In genomic region chr15:40280260-40281056, GRCh38 we compare ENCODE assay signal across 16 cellular contexts. TPM values are rescaled to one million over a fixed set of nuclear protein-coding genes. Genes with fewer than 3 reads are reported as not detected.
DNase-seq lines count a peak whose midpoint lies in the region; ATAC-seq and TF ChIP-seq lines count a peak whose summit lies in the region.
"Had no signal": no experiment of that assay in that cellular context is flagged by ENCODE, and none has a peak within 500 bp of the region (broad histone marks: within the 10 kb centered on the region; RNA-seq: fewer than 3 reads in every experiment).

No MANE protein-coding gene starts in this region.

- ATAC-seq in Right ventricle myocardium inferior = no peak
- peak; percentile 5 for ATAC-seq in WTC11
- ATAC-seq in stimulated activated effector memory CD8-positive, alpha-beta T cell treated with anti-CD3 and anti-CD28 coated beads, Interleukin-12 subunit alpha, Interleukin-12 subunit beta, amount 100 ng/mL, for 72 hours = no peak

- H3K27ac Mint-ChIP-seq in WTC11 = no peak overlapping the region
- no peak overlapping the region for H3K27ac Mint-ChIP-seq in stimulated activated effector memory CD8-positive, alpha-beta T cell treated with anti-CD3 and anti-CD28 coated beads, Interleukin-12 subunit alpha, Interleukin-12 subunit beta, amount 100 ng/mL, for 72 hours
- H3K27ac Mint-ChIP-seq: activated naive CD4-positive, alpha-beta T cell treated with anti-CD3 and anti-CD28 coated beads for 36 hours had no signal

- no peaks in the 10 kb centered on the region for H3K36me3 Mint-ChIP-seq in WTC11
- no peaks in the 10 kb centered on the region for H3K36me3 Mint-ChIP-seq in stimulated activated effector memory CD8-positive, alpha-beta T cell treated with anti-CD3 and anti-CD28 coated beads, Interleukin-12 subunit alpha, Interleukin-12 subunit beta, amount 100 ng/mL, for 72 hours

- H3K4me1 Mint-ChIP-seq in WTC11 = peaks cover 51% of the 10 kb centered on the region
- peaks cover 5% of the 10 kb centered on the region for H3K4me1 Mint-ChIP-seq in stimulated activated effector memory CD8-positive, alpha-beta T cell treated with anti-CD3 and anti-CD28 coated beads, Interleukin-12 subunit alpha, Interleukin-12 subunit beta, amount 100 ng/mL, for 72 hours

- peak overlapping the region; percentile 65 for H3K4me3 Mint-ChIP-seq in WTC11
- H3K4me3 Mint-ChIP-seq in stimulated activated effector memory CD8-positive, alpha-beta T cell treated with anti-CD3 and anti-CD28 coated beads, Interleukin-12 subunit alpha, Interleukin-12 subunit beta, amount 100 ng/mL, for 72 hours = peak overlapping the region; percentile 52
- H3K4me3 Mint-ChIP-seq: activated naive CD4-positive, alpha-beta T cell treated with anti-CD3 and anti-CD28 coated beads for 36 hours had no signal

- intact Hi-C loops in Right ventricle myocardium inferior (cut with DNase I) (no loop called here), left ventricle myocardium inferior (cut with micrococcal nuclease) (loop anchor here (10.0 kb wide), 1 partner anchor 144 kb away; no protein-coding TSS in a partner anchor)

- H3K4me3 ChIP-seq in left ventricle myocardium inferior (no peak overlapping the region), iPS-18c (ENCODE audit: insufficient read depth, low read depth, low read length) (peak overlapping the region; percentile 41)

- no peaks in the 10 kb centered on the region for H3K9me3 ChIP-seq in left ventricle myocardium inferior (replicated peaks)
- no peaks in the 10 kb centered on the region for H3K9me3 ChIP-seq in iPS-18c (ENCODE audit: control insufficient read depth, insufficient read depth, low read length)

- TF ChIP-seq CTCF in left ventricle myocardium inferior (IDR thresholded peaks at IDR 0.05; ENCODE audit: borderline replicate concordance) (no peak), WTC11 (IDR thresholded peaks at IDR 0.05) (no peak)

- H3K9me3 Mint-ChIP-seq in WTC11 = no peaks in the 10 kb centered on the region
- no peaks in the 10 kb centered on the region for H3K9me3 Mint-ChIP-seq in stimulated activated effector memory CD8-positive, alpha-beta T cell treated with anti-CD3 and anti-CD28 coated beads, Interleukin-12 subunit alpha, Interleukin-12 subunit beta, amount 100 ng/mL, for 72 hours
- H3K9me3 Mint-ChIP-seq: activated naive CD4-positive, alpha-beta T cell treated with anti-CD3 and anti-CD28 coated beads for 36 hours had no signal

- H3K4me1 ChIP-seq in left ventricle myocardium inferior = peaks cover 51% of the 10 kb centered on the region

- H3K27me3 ChIP-seq in left ventricle myocardium inferior (ENCODE audit: low read depth) = peaks cover 89% of the 10 kb centered on the region

- H3K27ac ChIP-seq in left ventricle myocardium inferior (replicated peaks) = no peak overlapping the region
- H3K27ac ChIP-seq: VCaP had no signal

- POLR2A ChIA-PET in WTC11 (lab: Charles Lee) = interaction anchor here (1.1 to 2.6 kb wide), 6 partner anchors 9 to 45 kb away, joined by 3 to 12 read pairs (median 5); partner anchors contain the start of gene PLCB2

- peaks cover 72% of the 10 kb centered on the region for H3K27me3 Mint-ChIP-seq in WTC11 (ENCODE audit: low read depth)

- CTCF ChIA-PET in WTC11 (lab: Charles Lee) = interaction anchor here (0.8 to 12.1 kb wide), 18 partner anchors 9 to 235 kb away, joined by 3 to 690 read pairs (median 12); partner anchors contain the start of genes CCDC9B, INAFM2 and PLCB2

- no peaks in the 10 kb centered on the region for H3K36me3 ChIP-seq in left ventricle myocardium inferior

- peak; percentile 31 for DNase-seq in Right ventricle myocardium inferior (ENCODE audit: missing footprints)
- DNase-seq in left ventricle myocardium inferior = no peak
- peak; percentile 55 for DNase-seq in WTC11 (ENCODE audit: low spot score)
- no peak for DNase-seq in stimulated activated effector memory CD8-positive, alpha-beta T cell treated with anti-CD3 and anti-CD28 coated beads, Interleukin-12 subunit alpha, Interleukin-12 subunit beta, amount 100 ng/mL, for 72 hours (ENCODE audit: low spot score in 2 of 2)
- DNase-seq in NCI-H774 (lab: John Stamatoyannopoulos, UW) = no peak
- no peak for DNase-seq in DMS53 treated with DMSO at 0.1 percent for 48 hours (lab: John Stamatoyannopoulos, UW; ENCODE audit: unreplicated experiment)
- DNase-seq in pons (ENCODE audit: low spot score) = no peak
- DNase-seq: activated naive CD4-positive, alpha-beta T cell treated with anti-CD3 and anti-CD28 coated beads for 36 hours; dorsolateral prefrontal cortex; Kasumi-1; NCI-H510A had no signal

TF ChIP-seq in WTC11, 78 proteins besides CTCF, POLR2A, EP300 and RAD21:
- TF ChIP-seq PRDM15 (CRISPR knock-in tag; IDR thresholded peaks at IDR 0.05) (peak; percentile 89), FOXJ3 (CRISPR knock-in tag; IDR thresholded peaks at IDR 0.05; ENCODE audit: borderline replicate concordance) (no peak)

RNA-seq across cellular contexts. Expression of gene ANKRD63, which starts 2.4 kb away (rescaled TPM):
- 0.92 TPM for total RNA-seq in Right ventricle myocardium inferior
- not detected for total RNA-seq in left ventricle myocardium inferior
- 1.2 to 1.7 TPM (median 1.4 TPM) in 3 replicates for total RNA-seq in WTC11 (2021)
- total RNA-seq: activated naive CD4-positive, alpha-beta T cell treated with anti-CD3 and anti-CD28 coated beads for 36 hours; fibroblast of lung; left lobe of liver had no signal

RNA-seq across cellular contexts. Expression of gene PLCB2, which starts 27.3 kb away (rescaled TPM):
- 8.2 TPM for total RNA-seq in Right ventricle myocardium inferior
- 8.5 TPM for total RNA-seq in left ventricle myocardium inferior
- 14.2 to 18.5 TPM (median 15.2 TPM) in 3 replicates for total RNA-seq in WTC11 (2021)
- total RNA-seq: renal cortical epithelial cell had no signal

RNA-seq across cellular contexts. Expression of gene PAK6, which starts 41.6 kb away (rescaled TPM):
- total RNA-seq in Right ventricle myocardium inferior (10.1 TPM), left ventricle myocardium inferior (8.2 TPM), WTC11 (2021) (8.7 to 11.7 TPM (median 9.6 TPM) in 3 replicates)
- total RNA-seq: activated naive CD4-positive, alpha-beta T cell treated with anti-CD3 and anti-CD28 coated beads for 36 hours; fibroblast of lung; left lobe of liver had no signal

RNA-seq across cellular contexts. Expression of gene INAFM2, which starts 43.0 kb away (rescaled TPM):
- total RNA-seq in Right ventricle myocardium inferior (55.6 TPM), left ventricle myocardium inferior (52.7 TPM), WTC11 (2021) (28.2 to 34.2 TPM (median 30.3 TPM) in 3 replicates)

Comparison
In these comparisons a context has a peak if more than half of its experiments do, and no peak if none do; other contexts are left out.
1. DNase-seq: peak in Right ventricle myocardium inferior (single experiment) and WTC11 (single experiment); none in left ventricle myocardium inferior (single experiment), stimulated activated effector memory CD8-positive, alpha-beta T cell treated with anti-CD3 and anti-CD28 coated beads, Interleukin-12 subunit alpha, Interleukin-12 subunit beta, amount 100 ng/mL, for 72 hours (0 of 2), NCI-H774 (single experiment), DMS53 treated with DMSO at 0.1 percent for 48 hours (single experiment) and pons (single experiment).